ENCODE assay signal across 29 cellular contexts in genomic region chr12:114136656-114137055, GRCh38.
"Had no signal": no experiment of that assay in that cellular context is flagged by ENCODE, and none has a peak within 500 bp of the region (broad histone marks: within the 10 kb centered on the region; RNA-seq: fewer than 3 reads in every experiment).

No MANE protein-coding gene starts in this region.

- H3K9me3 Mint-ChIP-seq: immature natural killer cell; mesothelial cell of epicardium; natural killer cell; nephron progenitor cell; neural progenitor cell; stimulated activated naive B cell treated with anti-CD40 and anti-IgM and Interleukin-4, amounts not matched to agents 10 μg/mL and 1 μg/mL and 100 μg/mL, for 72 hours had no signal

- H3K4me3 ChIP-seq: left ventricle myocardium inferior, lung, neural progenitor cell, psoas muscle, right atrium auricular region, right lobe of liver, stomach, testis, thyroid gland, transverse colon, upper lobe of left lung, vagina had no signal

- H3K27ac Mint-ChIP-seq: immature natural killer cell; mesothelial cell of epicardium; naive B cell; natural killer cell; nephron progenitor cell; neural progenitor cell; stimulated activated naive B cell treated with anti-CD40 and anti-IgM and Interleukin-4, amounts not matched to agents 10 μg/mL and 1 μg/mL and 100 μg/mL, for 72 hours had no signal

- H3K4me1 ChIP-seq: left ventricle myocardium inferior, parathyroid adenoma, psoas muscle, right atrium auricular region, right lobe of liver, testis, thyroid gland, transverse colon, upper lobe of left lung, vagina had no signal

- DNase-seq: hypothalamus; immature natural killer cell; kidney; left ventricle myocardium inferior; mesendoderm; naive B cell; natural killer cell; nephron progenitor cell; occipital lobe; psoas muscle; right lobe of liver; stimulated activated CD4-positive, alpha-beta T cell treated with anti-CD3 and anti-CD28 coated beads, Interleukin-12 subunit alpha, Interleukin-12 subunit beta, amount 100 ng/mL, for 4 hours; stimulated activated CD4-positive, alpha-beta T cell treated with anti-CD3 and anti-CD28 coated beads, Interleukin-15, amount 100 ng/mL, for 24 hours; stimulated activated CD4-positive, alpha-beta T cell treated with anti-CD3 and anti-CD28 coated beads, Interleukin-2, amount 100 ng/mL, for 24 hours; stimulated activated CD4-positive, alpha-beta T cell treated with anti-CD3 and anti-CD28 coated beads, Interleukin-4, amount 100 ng/mL, for 1 hour; stimulated activated naive B cell treated with anti-CD40 and anti-IgM and Interleukin-4, amounts not matched to agents 10 μg/mL and 1 μg/mL and 100 μg/mL, for 72 hours; stimulated activated naive CD8-positive, alpha-beta T cell treated with anti-CD3 and anti-CD28 coated beads, Interleukin-15, Interleukin-2, amounts not matched to agents 100 U/mL and 50 U/mL, for 24 hours; stomach; testis; thyroid gland; transverse colon; upper lobe of left lung had no signal

- H3K36me3 Mint-ChIP-seq: immature natural killer cell; mesothelial cell of epicardium; naive B cell; natural killer cell; neural progenitor cell; stimulated activated naive B cell treated with anti-CD40 and anti-IgM and Interleukin-4, amounts not matched to agents 10 μg/mL and 1 μg/mL and 100 μg/mL, for 72 hours had no signal

- H3K4me1 Mint-ChIP-seq: immature natural killer cell; mesothelial cell of epicardium; naive B cell; natural killer cell; nephron progenitor cell; neural progenitor cell; stimulated activated naive B cell treated with anti-CD40 and anti-IgM and Interleukin-4, amounts not matched to agents 10 μg/mL and 1 μg/mL and 100 μg/mL, for 72 hours had no signal

- H3K4me3 Mint-ChIP-seq: immature natural killer cell; mesothelial cell of epicardium; naive B cell; natural killer cell; nephron progenitor cell; neural progenitor cell; stimulated activated naive B cell treated with anti-CD40 and anti-IgM and Interleukin-4, amounts not matched to agents 10 μg/mL and 1 μg/mL and 100 μg/mL, for 72 hours had no signal

- H3K27me3 ChIP-seq: neutrophil, right atrium auricular region, right lobe of liver, stomach, testis, thyroid gland, transverse colon, upper lobe of left lung, vagina had no signal

- H3K9me3 ChIP-seq: left ventricle myocardium inferior, neutrophil, psoas muscle, right atrium auricular region, right lobe of liver, stomach, testis, thyroid gland, transverse colon, upper lobe of left lung, vagina had no signal

- H3K36me3 ChIP-seq: left ventricle myocardium inferior, neural progenitor cell, neutrophil, right atrium auricular region, right lobe of liver, stomach, thyroid gland, transverse colon, upper lobe of left lung, vagina had no signal

- ATAC-seq: natural killer cell; psoas muscle; right lobe of liver; stimulated activated naive B cell treated with anti-CD40 and anti-IgM and Interleukin-4, amounts not matched to agents 10 μg/mL and 1 μg/mL and 100 μg/mL, for 72 hours; stimulated activated naive CD8-positive, alpha-beta T cell treated with anti-CD3 and anti-CD28 coated beads, Interleukin-15, Interleukin-2, amounts not matched to agents 100 U/mL and 50 U/mL, for 24 hours had no signal

- H3K27ac ChIP-seq: left ventricle myocardium inferior, neural progenitor cell, neutrophil, parathyroid adenoma, psoas muscle, right atrium auricular region, right lobe of liver, stomach, testis, thyroid gland, transverse colon, upper lobe of left lung, vagina had no signal
